ENCODE assay signal across 1 cellular context in the genomic region with DNA sequence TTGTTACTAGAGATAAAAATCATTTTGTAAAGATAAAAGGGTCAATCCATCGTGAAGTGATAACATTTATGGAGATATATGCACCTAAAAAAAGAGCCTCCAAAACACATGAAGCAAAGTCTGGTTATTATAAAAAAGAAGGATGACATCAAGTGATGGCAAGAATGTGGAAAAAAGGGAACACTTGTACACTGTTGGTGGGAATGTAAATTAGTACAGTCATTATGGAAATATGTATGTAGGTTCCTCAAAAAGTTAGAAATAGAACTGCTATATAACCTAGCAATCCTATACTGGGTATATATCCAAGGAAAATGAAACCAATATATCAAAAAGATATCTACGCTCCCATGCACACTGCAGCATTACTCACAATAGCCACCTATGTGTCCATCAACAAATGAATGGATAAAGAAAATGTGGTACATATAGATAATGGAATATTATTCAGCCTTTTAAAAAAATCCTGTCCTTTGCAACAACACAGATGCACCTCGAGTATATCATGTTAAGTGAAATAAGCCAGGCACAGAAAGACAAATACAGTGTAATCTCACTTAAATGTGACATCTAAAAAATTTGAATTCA.
TF ChIP-seq lines count a peak whose summit lies in the region.

No MANE protein-coding gene starts in this region.

TF ChIP-seq in K562, 482 proteins besides CTCF, POLR2A, EP300 and RAD21 (continued from another document and continues in another):
- TF ChIP-seq, protein P1, sequence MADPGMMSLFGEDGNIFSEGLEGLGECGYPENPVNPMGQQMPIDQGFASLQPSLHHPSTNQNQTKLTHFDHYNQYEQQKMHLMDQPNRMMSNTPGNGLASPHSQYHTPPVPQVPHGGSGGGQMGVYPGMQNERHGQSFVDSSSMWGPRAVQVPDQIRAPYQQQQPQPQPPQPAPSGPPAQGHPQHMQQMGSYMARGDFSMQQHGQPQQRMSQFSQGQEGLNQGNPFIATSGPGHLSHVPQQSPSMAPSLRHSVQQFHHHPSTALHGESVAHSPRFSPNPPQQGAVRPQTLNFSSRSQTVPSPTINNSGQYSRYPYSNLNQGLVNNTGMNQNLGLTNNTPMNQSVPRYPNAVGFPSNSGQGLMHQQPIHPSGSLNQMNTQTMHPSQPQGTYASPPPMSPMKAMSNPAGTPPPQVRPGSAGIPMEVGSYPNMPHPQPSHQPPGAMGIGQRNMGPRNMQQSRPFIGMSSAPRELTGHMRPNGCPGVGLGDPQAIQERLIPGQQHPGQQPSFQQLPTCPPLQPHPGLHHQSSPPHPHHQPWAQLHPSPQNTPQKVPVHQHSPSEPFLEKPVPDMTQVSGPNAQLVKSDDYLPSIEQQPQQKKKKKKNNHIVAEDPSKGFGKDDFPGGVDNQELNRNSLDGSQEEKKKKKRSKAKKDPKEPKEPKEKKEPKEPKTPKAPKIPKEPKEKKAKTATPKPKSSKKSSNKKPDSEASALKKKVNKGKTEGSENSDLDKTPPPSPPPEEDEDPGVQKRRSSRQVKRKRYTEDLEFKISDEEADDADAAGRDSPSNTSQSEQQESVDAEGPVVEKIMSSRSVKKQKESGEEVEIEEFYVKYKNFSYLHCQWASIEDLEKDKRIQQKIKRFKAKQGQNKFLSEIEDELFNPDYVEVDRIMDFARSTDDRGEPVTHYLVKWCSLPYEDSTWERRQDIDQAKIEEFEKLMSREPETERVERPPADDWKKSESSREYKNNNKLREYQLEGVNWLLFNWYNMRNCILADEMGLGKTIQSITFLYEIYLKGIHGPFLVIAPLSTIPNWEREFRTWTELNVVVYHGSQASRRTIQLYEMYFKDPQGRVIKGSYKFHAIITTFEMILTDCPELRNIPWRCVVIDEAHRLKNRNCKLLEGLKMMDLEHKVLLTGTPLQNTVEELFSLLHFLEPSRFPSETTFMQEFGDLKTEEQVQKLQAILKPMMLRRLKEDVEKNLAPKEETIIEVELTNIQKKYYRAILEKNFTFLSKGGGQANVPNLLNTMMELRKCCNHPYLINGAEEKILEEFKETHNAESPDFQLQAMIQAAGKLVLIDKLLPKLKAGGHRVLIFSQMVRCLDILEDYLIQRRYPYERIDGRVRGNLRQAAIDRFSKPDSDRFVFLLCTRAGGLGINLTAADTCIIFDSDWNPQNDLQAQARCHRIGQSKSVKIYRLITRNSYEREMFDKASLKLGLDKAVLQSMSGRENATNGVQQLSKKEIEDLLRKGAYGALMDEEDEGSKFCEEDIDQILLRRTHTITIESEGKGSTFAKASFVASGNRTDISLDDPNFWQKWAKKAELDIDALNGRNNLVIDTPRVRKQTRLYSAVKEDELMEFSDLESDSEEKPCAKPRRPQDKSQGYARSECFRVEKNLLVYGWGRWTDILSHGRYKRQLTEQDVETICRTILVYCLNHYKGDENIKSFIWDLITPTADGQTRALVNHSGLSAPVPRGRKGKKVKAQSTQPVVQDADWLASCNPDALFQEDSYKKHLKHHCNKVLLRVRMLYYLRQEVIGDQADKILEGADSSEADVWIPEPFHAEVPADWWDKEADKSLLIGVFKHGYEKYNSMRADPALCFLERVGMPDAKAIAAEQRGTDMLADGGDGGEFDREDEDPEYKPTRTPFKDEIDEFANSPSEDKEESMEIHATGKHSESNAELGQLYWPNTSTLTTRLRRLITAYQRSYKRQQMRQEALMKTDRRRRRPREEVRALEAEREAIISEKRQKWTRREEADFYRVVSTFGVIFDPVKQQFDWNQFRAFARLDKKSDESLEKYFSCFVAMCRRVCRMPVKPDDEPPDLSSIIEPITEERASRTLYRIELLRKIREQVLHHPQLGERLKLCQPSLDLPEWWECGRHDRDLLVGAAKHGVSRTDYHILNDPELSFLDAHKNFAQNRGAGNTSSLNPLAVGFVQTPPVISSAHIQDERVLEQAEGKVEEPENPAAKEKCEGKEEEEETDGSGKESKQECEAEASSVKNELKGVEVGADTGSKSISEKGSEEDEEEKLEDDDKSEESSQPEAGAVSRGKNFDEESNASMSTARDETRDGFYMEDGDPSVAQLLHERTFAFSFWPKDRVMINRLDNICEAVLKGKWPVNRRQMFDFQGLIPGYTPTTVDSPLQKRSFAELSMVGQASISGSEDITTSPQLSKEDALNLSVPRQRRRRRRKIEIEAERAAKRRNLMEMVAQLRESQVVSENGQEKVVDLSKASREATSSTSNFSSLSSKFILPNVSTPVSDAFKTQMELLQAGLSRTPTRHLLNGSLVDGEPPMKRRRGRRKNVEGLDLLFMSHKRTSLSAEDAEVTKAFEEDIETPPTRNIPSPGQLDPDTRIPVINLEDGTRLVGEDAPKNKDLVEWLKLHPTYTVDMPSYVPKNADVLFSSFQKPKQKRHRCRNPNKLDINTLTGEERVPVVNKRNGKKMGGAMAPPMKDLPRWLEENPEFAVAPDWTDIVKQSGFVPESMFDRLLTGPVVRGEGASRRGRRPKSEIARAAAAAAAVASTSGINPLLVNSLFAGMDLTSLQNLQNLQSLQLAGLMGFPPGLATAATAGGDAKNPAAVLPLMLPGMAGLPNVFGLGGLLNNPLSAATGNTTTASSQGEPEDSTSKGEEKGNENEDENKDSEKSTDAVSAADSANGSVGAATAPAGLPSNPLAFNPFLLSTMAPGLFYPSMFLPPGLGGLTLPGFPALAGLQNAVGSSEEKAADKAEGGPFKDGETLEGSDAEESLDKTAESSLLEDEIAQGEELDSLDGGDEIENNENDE (IDR thresholded peaks at IDR 0.05; ENCODE audit: low read depth, low read length), result no peak
- TF ChIP-seq PCBP1 (IDR thresholded peaks at IDR 0.05; ENCODE audit: low read depth, low read length, poor library complexity, severe bottlenecking) (no peak), CBX1 (IDR thresholded peaks at IDR 0.05; ENCODE audit: low read depth) (no peak), GABPB1 (CRISPR knock-in tag; IDR thresholded peaks at IDR 0.05) (no peak), KLF10 (CRISPR knock-in tag; IDR thresholded peaks at IDR 0.05) (no peak), ZC3H8 (IDR thresholded peaks at IDR 0.05) (no peak), HDAC8 (tag; IDR thresholded peaks at IDR 0.05) (no peak), ZNF561 (CRISPR knock-in tag; conservative IDR thresholded peaks at IDR 0.05) (no peak), SUPT5H (IDR thresholded peaks at IDR 0.05) (no peak), SIX5 (IDR thresholded peaks at IDR 0.05; ENCODE audit: borderline replicate concordance in 1 of 2, insufficient read depth in 1 of 2, low read depth in 1 of 2, low read length in 2 of 2) (no peak), RBM25 (IDR thresholded peaks at IDR 0.05; ENCODE audit: low read depth, low read length, severe bottlenecking) (no peak), RBM15 (IDR thresholded peaks at IDR 0.05; ENCODE audit: insufficient read depth, low read length) (no peak), KAT7 (CRISPR knock-in tag; IDR thresholded peaks at IDR 0.05; ENCODE audit: borderline replicate concordance) (no peak), ZNF696 (CRISPR knock-in tag; conservative IDR thresholded peaks at IDR 0.05) (no peak), HCFC1 (IDR thresholded peaks at IDR 0.05; ENCODE audit: low read depth, low read length) (no peak), ZNF121 (CRISPR knock-in tag; conservative IDR thresholded peaks at IDR 0.05) (no peak), SMARCE1 (IDR thresholded peaks at IDR 0.05) (peak; percentile 25; the same call in 1 of the 2 replicates), ELF1 (tag; IDR thresholded peaks at IDR 0.05) (no peak), BRF1 (IDR thresholded peaks at IDR 0.05; ENCODE audit: borderline replicate concordance, extremely low read depth, insufficient read length) (no peak), TCF7L2 (IDR thresholded peaks at IDR 0.05; ENCODE audit: low read depth, low read length) (no peak), GTF2A2 (tag; IDR thresholded peaks at IDR 0.05) (no peak), TRIM28 (IDR thresholded peaks at IDR 0.05) (no peak)
- TF ChIP-seq, protein P2, sequence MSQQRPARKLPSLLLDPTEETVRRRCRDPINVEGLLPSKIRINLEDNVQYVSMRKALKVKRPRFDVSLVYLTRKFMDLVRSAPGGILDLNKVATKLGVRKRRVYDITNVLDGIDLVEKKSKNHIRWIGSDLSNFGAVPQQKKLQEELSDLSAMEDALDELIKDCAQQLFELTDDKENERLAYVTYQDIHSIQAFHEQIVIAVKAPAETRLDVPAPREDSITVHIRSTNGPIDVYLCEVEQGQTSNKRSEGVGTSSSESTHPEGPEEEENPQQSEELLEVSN (IDR thresholded peaks at IDR 0.05; ENCODE audit: borderline replicate concordance in 1 of 2, extremely low read depth in 1 of 2, insufficient read depth in 1 of 2, insufficient read length in 1 of 2, low read depth in 1 of 2, low read length in 1 of 2, poor library complexity in 1 of 2, severe bottlenecking in 1 of 2), result no peak
- TF ChIP-seq, protein P3, sequence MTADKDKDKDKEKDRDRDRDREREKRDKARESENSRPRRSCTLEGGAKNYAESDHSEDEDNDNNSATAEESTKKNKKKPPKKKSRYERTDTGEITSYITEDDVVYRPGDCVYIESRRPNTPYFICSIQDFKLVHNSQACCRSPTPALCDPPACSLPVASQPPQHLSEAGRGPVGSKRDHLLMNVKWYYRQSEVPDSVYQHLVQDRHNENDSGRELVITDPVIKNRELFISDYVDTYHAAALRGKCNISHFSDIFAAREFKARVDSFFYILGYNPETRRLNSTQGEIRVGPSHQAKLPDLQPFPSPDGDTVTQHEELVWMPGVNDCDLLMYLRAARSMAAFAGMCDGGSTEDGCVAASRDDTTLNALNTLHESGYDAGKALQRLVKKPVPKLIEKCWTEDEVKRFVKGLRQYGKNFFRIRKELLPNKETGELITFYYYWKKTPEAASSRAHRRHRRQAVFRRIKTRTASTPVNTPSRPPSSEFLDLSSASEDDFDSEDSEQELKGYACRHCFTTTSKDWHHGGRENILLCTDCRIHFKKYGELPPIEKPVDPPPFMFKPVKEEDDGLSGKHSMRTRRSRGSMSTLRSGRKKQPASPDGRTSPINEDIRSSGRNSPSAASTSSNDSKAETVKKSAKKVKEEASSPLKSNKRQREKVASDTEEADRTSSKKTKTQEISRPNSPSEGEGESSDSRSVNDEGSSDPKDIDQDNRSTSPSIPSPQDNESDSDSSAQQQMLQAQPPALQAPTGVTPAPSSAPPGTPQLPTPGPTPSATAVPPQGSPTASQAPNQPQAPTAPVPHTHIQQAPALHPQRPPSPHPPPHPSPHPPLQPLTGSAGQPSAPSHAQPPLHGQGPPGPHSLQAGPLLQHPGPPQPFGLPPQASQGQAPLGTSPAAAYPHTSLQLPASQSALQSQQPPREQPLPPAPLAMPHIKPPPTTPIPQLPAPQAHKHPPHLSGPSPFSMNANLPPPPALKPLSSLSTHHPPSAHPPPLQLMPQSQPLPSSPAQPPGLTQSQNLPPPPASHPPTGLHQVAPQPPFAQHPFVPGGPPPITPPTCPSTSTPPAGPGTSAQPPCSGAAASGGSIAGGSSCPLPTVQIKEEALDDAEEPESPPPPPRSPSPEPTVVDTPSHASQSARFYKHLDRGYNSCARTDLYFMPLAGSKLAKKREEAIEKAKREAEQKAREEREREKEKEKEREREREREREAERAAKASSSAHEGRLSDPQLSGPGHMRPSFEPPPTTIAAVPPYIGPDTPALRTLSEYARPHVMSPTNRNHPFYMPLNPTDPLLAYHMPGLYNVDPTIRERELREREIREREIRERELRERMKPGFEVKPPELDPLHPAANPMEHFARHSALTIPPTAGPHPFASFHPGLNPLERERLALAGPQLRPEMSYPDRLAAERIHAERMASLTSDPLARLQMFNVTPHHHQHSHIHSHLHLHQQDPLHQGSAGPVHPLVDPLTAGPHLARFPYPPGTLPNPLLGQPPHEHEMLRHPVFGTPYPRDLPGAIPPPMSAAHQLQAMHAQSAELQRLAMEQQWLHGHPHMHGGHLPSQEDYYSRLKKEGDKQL (CRISPR knock-in tag; IDR thresholded peaks at IDR 0.05; ENCODE audit: borderline replicate concordance), result no peak
- TF ChIP-seq, protein P4, sequence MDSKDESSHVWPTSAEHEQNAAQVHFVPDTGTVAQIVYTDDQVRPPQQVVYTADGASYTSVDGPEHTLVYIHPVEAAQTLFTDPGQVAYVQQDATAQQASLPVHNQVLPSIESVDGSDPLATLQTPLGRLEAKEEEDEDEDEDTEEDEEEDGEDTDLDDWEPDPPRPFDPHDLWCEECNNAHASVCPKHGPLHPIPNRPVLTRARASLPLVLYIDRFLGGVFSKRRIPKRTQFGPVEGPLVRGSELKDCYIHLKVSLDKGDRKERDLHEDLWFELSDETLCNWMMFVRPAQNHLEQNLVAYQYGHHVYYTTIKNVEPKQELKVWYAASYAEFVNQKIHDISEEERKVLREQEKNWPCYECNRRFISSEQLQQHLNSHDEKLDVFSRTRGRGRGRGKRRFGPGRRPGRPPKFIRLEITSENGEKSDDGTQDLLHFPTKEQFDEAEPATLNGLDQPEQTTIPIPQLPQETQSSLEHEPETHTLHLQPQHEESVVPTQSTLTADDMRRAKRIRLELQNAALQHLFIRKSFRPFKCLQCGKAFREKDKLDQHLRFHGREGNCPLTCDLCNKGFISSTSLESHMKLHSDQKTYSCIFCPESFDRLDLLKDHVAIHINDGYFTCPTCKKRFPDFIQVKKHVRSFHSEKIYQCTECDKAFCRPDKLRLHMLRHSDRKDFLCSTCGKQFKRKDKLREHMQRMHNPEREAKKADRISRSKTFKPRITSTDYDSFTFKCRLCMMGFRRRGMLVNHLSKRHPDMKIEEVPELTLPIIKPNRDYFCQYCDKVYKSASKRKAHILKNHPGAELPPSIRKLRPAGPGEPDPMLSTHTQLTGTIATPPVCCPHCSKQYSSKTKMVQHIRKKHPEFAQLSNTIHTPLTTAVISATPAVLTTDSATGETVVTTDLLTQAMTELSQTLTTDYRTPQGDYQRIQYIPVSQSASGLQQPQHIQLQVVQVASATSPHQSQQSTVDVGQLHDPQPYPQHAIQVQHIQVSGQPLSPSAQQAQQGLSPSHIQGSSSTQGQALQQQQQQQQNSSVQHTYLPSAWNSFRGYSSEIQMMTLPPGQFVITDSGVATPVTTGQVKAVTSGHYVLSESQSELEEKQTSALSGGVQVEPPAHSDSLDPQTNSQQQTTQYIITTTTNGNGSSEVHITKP (IDR thresholded peaks at IDR 0.05; ENCODE audit: partially characterized antibody), result no peak
- TF ChIP-seq, protein P5, sequence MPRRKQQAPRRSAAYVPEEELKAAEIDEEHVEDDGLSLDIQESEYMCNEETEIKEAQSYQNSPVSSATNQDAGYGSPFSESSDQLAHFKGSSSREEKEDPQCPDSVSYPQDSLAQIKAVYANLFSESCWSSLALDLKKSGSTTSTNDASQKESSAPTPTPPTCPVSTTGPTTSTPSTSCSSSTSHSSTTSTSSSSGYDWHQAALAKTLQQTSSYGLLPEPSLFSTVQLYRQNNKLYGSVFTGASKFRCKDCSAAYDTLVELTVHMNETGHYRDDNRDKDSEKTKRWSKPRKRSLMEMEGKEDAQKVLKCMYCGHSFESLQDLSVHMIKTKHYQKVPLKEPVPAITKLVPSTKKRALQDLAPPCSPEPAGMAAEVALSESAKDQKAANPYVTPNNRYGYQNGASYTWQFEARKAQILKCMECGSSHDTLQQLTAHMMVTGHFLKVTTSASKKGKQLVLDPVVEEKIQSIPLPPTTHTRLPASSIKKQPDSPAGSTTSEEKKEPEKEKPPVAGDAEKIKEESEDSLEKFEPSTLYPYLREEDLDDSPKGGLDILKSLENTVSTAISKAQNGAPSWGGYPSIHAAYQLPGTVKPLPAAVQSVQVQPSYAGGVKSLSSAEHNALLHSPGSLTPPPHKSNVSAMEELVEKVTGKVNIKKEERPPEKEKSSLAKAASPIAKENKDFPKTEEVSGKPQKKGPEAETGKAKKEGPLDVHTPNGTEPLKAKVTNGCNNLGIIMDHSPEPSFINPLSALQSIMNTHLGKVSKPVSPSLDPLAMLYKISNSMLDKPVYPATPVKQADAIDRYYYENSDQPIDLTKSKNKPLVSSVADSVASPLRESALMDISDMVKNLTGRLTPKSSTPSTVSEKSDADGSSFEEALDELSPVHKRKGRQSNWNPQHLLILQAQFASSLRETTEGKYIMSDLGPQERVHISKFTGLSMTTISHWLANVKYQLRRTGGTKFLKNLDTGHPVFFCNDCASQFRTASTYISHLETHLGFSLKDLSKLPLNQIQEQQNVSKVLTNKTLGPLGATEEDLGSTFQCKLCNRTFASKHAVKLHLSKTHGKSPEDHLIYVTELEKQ (CRISPR knock-in tag; IDR thresholded peaks at IDR 0.05), result no peak
